27 cellular contexts compared by ENCODE assay signal in genomic region chr2:209900638-209901037, GRCh38.
"Had no signal": no experiment of that assay in that cellular context is flagged by ENCODE, and none has a peak within 500 bp of the region (broad histone marks: within the 10 kb centered on the region; RNA-seq: fewer than 3 reads in every experiment).

No MANE protein-coding gene starts in this region.

- H3K27ac ChIP-seq: RWPE1, VCaP had no signal

- ATAC-seq: activated naive CD8-positive, alpha-beta T cell treated with anti-CD3 and anti-CD28 coated beads, Interleukin-2, amount 50 U/mL, for 24 hours; PC-3; Right ventricle myocardium inferior had no signal

- DNase-seq: activated B cell treated with CpG ODN at 0.5 μM for 24 hours; activated CD4-positive, alpha-beta memory T cell treated with anti-CD3 and anti-CD28 coated beads for 36 hours; activated CD4-positive, alpha-beta T cell treated with anti-CD3 and anti-CD28 coated beads for 4 hours; activated CD4-positive, alpha-beta T cell treated with anti-CD3 and anti-CD28 coated beads, Interleukin-2, amount 50 U/mL, for 1 hour; activated CD4-positive, CD25-positive, alpha-beta regulatory T cell treated with anti-CD3 and anti-CD28 coated beads, Interleukin-2, amount 50 U/mL, for 72 hours; activated CD8-positive, alpha-beta memory T cell treated with anti-CD3 and anti-CD28 coated beads, Interleukin-2, amount 50 U/mL, for 4 hours; activated effector memory CD4-positive, alpha-beta T cell treated with Interleukin-2 at 50 U/mL for 16 hours; activated naive CD4-positive, alpha-beta T cell treated with anti-CD3 and anti-CD28 coated beads, Interleukin-2, amount 10 ng/mL, durations not matched to agents 7 days and 5 days; activated naive CD8-positive, alpha-beta T cell treated with anti-CD3 and anti-CD28 coated beads, Interleukin-2, amount 50 U/mL, for 24 hours; activated T-cell treated with anti-CD3 and anti-CD28 coated beads for 4 hours; activated T-cell treated with anti-CD3 and anti-CD28 coated beads, Interleukin-2, amount 50 U/mL, for 48 hours; anterior cingulate cortex; NCI-H1105; NCI-H1417 treated with DMSO at 0.1 percent for 48 hours; NCI-H187 treated with DMSO at 0.1 percent for 48 hours; NCI-H2081 treated with DMSO at 0.1 percent for 48 hours; NCI-H226; NCI-H82; PC-3; SIG-M5; SW 1271; T-helper 1 cell; T-helper 2 cell; T-helper 9 cell had no signal
